Comparison of ENCODE assay signal across 8 cellular contexts in genomic region chr19:18152817-18153554, GRCh38. TPM values are rescaled to one million over a fixed set of nuclear protein-coding genes. Genes with fewer than 3 reads are reported as not detected.
DNase-seq lines count a peak whose midpoint lies in the region; ATAC-seq and TF ChIP-seq lines count a peak whose summit lies in the region.

Gene PIK3R2 (plus strand): TSS chr19:18153163. CDS start chr19:18155880, 2,717 bp downstream.

- 0 out of 2 replicates have a peak, but pooled peaks cover 6% of the 10 kb centered on the region for H3K4me1 ChIP-seq in MM.1S (ENCODE audit: low read length)

- H3K79me2 ChIP-seq in MM.1S (ENCODE audit: low read length): peaks cover 14% of the 10 kb centered on the region; the same call in 1 of the 2 replicates

- no peaks in the 10 kb centered on the region for H3K27me3 ChIP-seq in MM.1S (replicated peaks; ENCODE audit: insufficient read depth, low read length)

- H3K4me2 ChIP-seq in MM.1S (ENCODE audit: low read depth, low read length): peak within 1 kb of the TSS; percentile 89

- no peak for TF ChIP-seq CTCF in MM.1S (IDR thresholded peaks at IDR 0.05; ENCODE audit: low read length)

- no peaks in the 10 kb centered on the region for H3K9me2 ChIP-seq in MM.1S (replicated peaks; ENCODE audit: insufficient read depth, low read length)

- peak; percentile 86 to 88 for ATAC-seq in naive thymus-derived CD8-positive, alpha-beta T cell
- ATAC-seq in stimulated activated naive B cell treated with anti-CD40 and anti-IgM and Interleukin-4, amounts not matched to agents 10 μg/mL and 1 μg/mL and 100 μg/mL, for 72 hours (replicated peaks): peak; percentile 86

- peaks cover 15 to 31% (median 26%) of the 10 kb centered on the region in 4 donors for H3K4me1 Mint-ChIP-seq in naive thymus-derived CD8-positive, alpha-beta T cell
- peaks cover 24 to 46% of the 10 kb centered on the region in 2 donors for H3K4me1 Mint-ChIP-seq in stimulated activated naive B cell treated with anti-CD40 and anti-IgM and Interleukin-4, amounts not matched to agents 10 μg/mL and 1 μg/mL and 100 μg/mL, for 72 hours

- peak; percentile 100 for DNase-seq in ELR (ENCODE audit: low read depth)
- peak; percentile 98 for DNase-seq in HCEC 1CT
- DNase-seq in MM.1S: peak; percentile 99
- DNase-seq in SHP77 treated with DMSO at 0.1 percent for 48 hours (lab: John Stamatoyannopoulos, UW): peak; percentile 93
- peak; percentile 98 for DNase-seq in activated effector memory CD4-positive, alpha-beta T cell treated with Interleukin-2 at 50 U/mL for 16 hours
- peak; percentile 98 for DNase-seq in fibroblast of peridontal ligament (ENCODE audit: extremely low read depth)
- peak; percentile 98 to 100 (median 100) for DNase-seq in naive thymus-derived CD8-positive, alpha-beta T cell
- DNase-seq in stimulated activated naive B cell treated with anti-CD40 and anti-IgM and Interleukin-4, amounts not matched to agents 10 μg/mL and 1 μg/mL and 100 μg/mL, for 72 hours: peak; percentile 100

- H3K36me3 ChIP-seq in MM.1S (replicated peaks; ENCODE audit: insufficient read depth, low read length): no peaks in the 10 kb centered on the region

- H3K4me3 ChIP-seq in MM.1S (ENCODE audit: low read length): peak within 1 kb of the TSS; percentile 86

- peak within 1 kb of the TSS; percentile 93 to 99 (median 96) for H3K27ac Mint-ChIP-seq in naive thymus-derived CD8-positive, alpha-beta T cell
- peak within 1 kb of the TSS; percentile 97 for H3K27ac Mint-ChIP-seq in stimulated activated naive B cell treated with anti-CD40 and anti-IgM and Interleukin-4, amounts not matched to agents 10 μg/mL and 1 μg/mL and 100 μg/mL, for 72 hours

- H2AFZ ChIP-seq in MM.1S (ENCODE audit: low read length): peak within 1 kb of the TSS; percentile 85

- H3K36me3 Mint-ChIP-seq in naive thymus-derived CD8-positive, alpha-beta T cell: peaks cover 0 to 15% (median 0%) of the 10 kb centered on the region in 3 donors
- peaks cover 17 to 20% of the 10 kb centered on the region in 2 donors for H3K36me3 Mint-ChIP-seq in stimulated activated naive B cell treated with anti-CD40 and anti-IgM and Interleukin-4, amounts not matched to agents 10 μg/mL and 1 μg/mL and 100 μg/mL, for 72 hours

- H4K20me1 ChIP-seq in MM.1S (ENCODE audit: insufficient read depth, low read length): no peaks in the 10 kb centered on the region

- POLR2A ChIA-PET in naive thymus-derived CD8-positive, alpha-beta T cell (lab: Charles Lee): interaction anchor here (0.6 to 3.1 kb wide), 15 partner anchors 9 to 152 kb away, joined by 3 to 39 read pairs (median 6); partner anchors contain the start of genes ARRDC2, IL12RB1, JUND and MAST3

- H3K9me3 Mint-ChIP-seq in naive thymus-derived CD8-positive, alpha-beta T cell: no peaks in the 10 kb centered on the region
- no peaks in the 10 kb centered on the region for H3K9me3 Mint-ChIP-seq in stimulated activated naive B cell treated with anti-CD40 and anti-IgM and Interleukin-4, amounts not matched to agents 10 μg/mL and 1 μg/mL and 100 μg/mL, for 72 hours

- H3K9me3 ChIP-seq in MM.1S (replicated peaks; ENCODE audit: insufficient read depth, low read length): no peaks in the 10 kb centered on the region

- no peaks in the 10 kb centered on the region for H3K27me3 Mint-ChIP-seq in naive thymus-derived CD8-positive, alpha-beta T cell
- H3K27me3 Mint-ChIP-seq in stimulated activated naive B cell treated with anti-CD40 and anti-IgM and Interleukin-4, amounts not matched to agents 10 μg/mL and 1 μg/mL and 100 μg/mL, for 72 hours: no peaks in the 10 kb centered on the region

- H3F3A ChIP-seq in MM.1S (ENCODE audit: insufficient read depth, low read length): peaks cover 12% of the 10 kb centered on the region

- H3K9ac ChIP-seq in MM.1S (ENCODE audit: low read length): peak within 1 kb of the TSS; percentile 92

- H3K27ac ChIP-seq in MM.1S (ENCODE audit: low read length): peak within 1 kb of the TSS; percentile 88

- H3K4me3 Mint-ChIP-seq in naive thymus-derived CD8-positive, alpha-beta T cell: peak within 1 kb of the TSS; percentile 83 to 97 (median 93)
- H3K4me3 Mint-ChIP-seq in stimulated activated naive B cell treated with anti-CD40 and anti-IgM and Interleukin-4, amounts not matched to agents 10 μg/mL and 1 μg/mL and 100 μg/mL, for 72 hours: peak within 1 kb of the TSS; percentile 84 to 85

RNA-seq across cellular contexts. Expression of gene PIK3R2, which starts in this region (rescaled TPM):
- 10 to 100 TPM; 20.9 to 21.5 TPM for total RNA-seq in naive thymus-derived CD8-positive, alpha-beta T cell
- polyA plus RNA-seq in naive thymus-derived CD8-positive, alpha-beta T cell: 10 to 100 TPM in 1 of 3 donors, 1 to 10 TPM in 2; 1.5 to 11.7 (median 3.6) TPM

Comparison
In these comparisons a context has a peak if more than half of its experiments do, and no peak if none do; other contexts are left out.
1. Peak in every context shown above with its lines: DNase-seq, ATAC-seq, H3K4me3 ChIP-seq and H3K27ac ChIP-seq.